ENCODE assay signal across 26 cellular contexts in the genomic region with DNA sequence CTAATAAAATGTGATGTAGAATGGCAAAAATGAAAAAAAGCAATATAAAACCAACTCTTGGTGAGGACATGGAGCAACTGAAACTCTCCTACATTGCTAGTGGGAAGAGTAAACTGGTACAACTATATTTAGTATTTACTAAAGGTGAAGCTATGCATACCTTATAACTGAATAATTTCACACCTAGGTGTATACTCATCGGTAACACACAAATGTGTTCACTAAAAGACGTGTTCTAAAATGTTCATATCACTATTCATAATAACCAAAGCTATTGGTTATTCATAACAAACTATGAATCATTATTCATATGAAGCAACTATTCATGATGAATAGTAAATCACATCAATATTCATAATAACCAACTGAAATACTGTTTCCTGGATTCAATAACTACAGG.
"Had no signal": no experiment of that assay in that cellular context is flagged by ENCODE, and none has a peak within 500 bp of the region (broad histone marks: within the 10 kb centered on the region; RNA-seq: fewer than 3 reads in every experiment).

No MANE protein-coding gene starts in this region.

- H3K4me2 ChIP-seq: neural progenitor cell had no signal

- FAIRE-seq: small intestine, urothelium cell line had no signal

- H3K27ac ChIP-seq: neural progenitor cell, ovary, parathyroid adenoma, psoas muscle, right lobe of liver, sigmoid colon, stomach, thoracic aorta, thyroid gland, tibial nerve, upper lobe of left lung, vagina had no signal

- H3K4me3 ChIP-seq: neural progenitor cell, ovary, psoas muscle, right lobe of liver, sigmoid colon, stomach, thoracic aorta, thyroid gland, tibial nerve, upper lobe of left lung, vagina had no signal

- H3K27me3 ChIP-seq: neural progenitor cell, ovary, right lobe of liver, sigmoid colon, stomach, thyroid gland, tibial nerve, upper lobe of left lung, vagina had no signal

- H3K9me3 ChIP-seq: ovary, psoas muscle, right lobe of liver, sigmoid colon, stomach, thoracic aorta, thyroid gland, tibial nerve, upper lobe of left lung, vagina had no signal

- H3K36me3 ChIP-seq: neural progenitor cell, ovary, right lobe of liver, sigmoid colon, stomach, thoracic aorta, thyroid gland, tibial nerve, upper lobe of left lung, vagina had no signal

- ATAC-seq: natural killer cell; psoas muscle; right cardiac atrium; right lobe of liver; stimulated activated effector memory CD8-positive, alpha-beta T cell treated with anti-CD3 and anti-CD28 coated beads, Interleukin-12 subunit alpha, Interleukin-12 subunit beta, amount 100 ng/mL, for 72 hours; stimulated activated naive B cell treated with anti-CD40 and anti-IgM and Interleukin-4, amounts not matched to agents 10 μg/mL and 1 μg/mL and 100 μg/mL, for 72 hours had no signal

- DNase-seq: natural killer cell; occipital lobe; ovary; posterior cingulate gyrus; psoas muscle; right cardiac atrium; right lobe of liver; sigmoid colon; small intestine; stimulated activated CD4-positive, alpha-beta T cell treated with anti-CD3 and anti-CD28 coated beads, Interleukin-15, amount 100 ng/mL, for 24 hours; stimulated activated CD4-positive, alpha-beta T cell treated with anti-CD3 and anti-CD28 coated beads, Interleukin-2, amount 100 ng/mL, for 24 hours; stimulated activated CD4-positive, alpha-beta T cell treated with anti-CD3 and anti-CD28 coated beads, Interleukin-2, amount 100 ng/mL, for 48 hours; stimulated activated CD4-positive, alpha-beta T cell treated with anti-CD3 and anti-CD28 coated beads, Interleukin-4, amount 100 ng/mL, for 24 hours; stimulated activated naive B cell treated with anti-CD40 and anti-IgM and Interleukin-4, amounts not matched to agents 10 μg/mL and 1 μg/mL and 100 μg/mL, for 72 hours; stimulated activated naive CD4-positive, alpha-beta T cell treated with Interleukin-2 at 50 U/mL for 16 hours; stomach; thyroid gland; trophoblast cell; upper lobe of left lung had no signal

- H3K4me1 ChIP-seq: neural progenitor cell, parathyroid adenoma, psoas muscle, right lobe of liver, sigmoid colon, stomach, thyroid gland, tibial nerve, upper lobe of left lung, vagina had no signal
